In the genomic region with DNA sequence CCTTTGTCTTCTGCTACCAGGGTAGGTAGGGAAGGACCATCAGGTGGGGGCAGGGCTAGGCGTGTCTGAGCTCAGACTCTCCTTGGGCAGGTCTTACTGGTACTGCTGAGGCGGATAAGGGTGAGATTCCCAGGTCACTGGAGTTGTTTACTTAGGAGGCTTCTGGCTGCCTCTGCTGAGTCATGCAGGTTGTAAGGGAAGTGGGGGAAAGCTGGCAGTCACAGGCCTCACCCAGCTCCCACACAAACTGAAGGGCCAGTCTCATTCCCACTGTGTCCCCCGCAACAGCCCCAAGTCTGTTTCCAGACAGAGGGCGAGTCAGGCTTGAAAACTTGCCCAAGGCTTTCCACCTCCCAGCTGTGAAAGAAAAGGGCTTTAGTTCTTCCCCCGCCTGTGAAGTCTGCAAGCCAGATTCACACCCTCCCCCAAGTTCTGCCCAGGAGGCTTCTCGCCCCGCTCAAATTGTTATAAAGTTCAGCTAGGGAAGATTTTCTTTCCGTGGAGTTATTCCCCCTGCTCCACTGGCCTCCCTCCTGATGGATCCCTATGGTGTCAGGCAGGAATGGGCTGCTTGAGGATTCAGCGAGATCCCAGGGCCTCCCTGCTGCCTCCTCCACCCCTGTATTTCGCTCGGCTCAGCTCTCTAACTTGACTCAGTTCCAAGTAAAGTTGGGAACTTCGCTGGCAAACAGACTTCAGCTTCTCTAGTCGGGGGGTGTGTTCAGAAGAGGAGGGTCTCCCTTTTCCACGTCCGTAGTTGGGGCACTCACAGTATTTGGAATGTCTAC, we compare ENCODE assay signal across 10 cellular contexts.
DNase-seq lines count a peak whose midpoint lies in the region; ATAC-seq and TF ChIP-seq lines count a peak whose summit lies in the region.
"Had no signal": no experiment of that assay in that cellular context is flagged by ENCODE, and none has a peak within 500 bp of the region (broad histone marks: within the 10 kb centered on the region; RNA-seq: fewer than 3 reads in every experiment).

No MANE protein-coding gene starts in this region.

- BruUV-seq in PC-3 (replicated peaks; lab: Mats Ljungman, UMichigan) = no TSS peak

- H3K36me3 ChIP-seq in GM23248 (ENCODE audit: low read depth) (no peaks in the 10 kb centered on the region), PC-3 (ENCODE audit: low read depth, low read length) (no peaks in the 10 kb centered on the region), mucosa of descending colon (ENCODE audit: low read depth) (no peaks in the 10 kb centered on the region)

- no peaks in the 10 kb centered on the region for H3K27me3 ChIP-seq in GM23248 (replicated peaks; ENCODE audit: insufficient read depth)
- no peaks in the 10 kb centered on the region for H3K27me3 ChIP-seq in PC-3 (ENCODE audit: low read length)
- H3K27me3 ChIP-seq in dorsolateral prefrontal cortex = no peaks in the 10 kb centered on the region

- CTCF ChIA-PET in PC-3 (lab: Charles Lee) = no interaction called here

- H3K9ac ChIP-seq in GM23248 = no peak overlapping the region
- H3K9ac ChIP-seq in PC-3 (ENCODE audit: low read length) = peak overlapping the region; percentile 51

- H2AFZ ChIP-seq in GM23248 = no peak overlapping the region
- peak overlapping the region; percentile 64; the same call in 1 of the 2 replicates for H2AFZ ChIP-seq in PC-3 (ENCODE audit: low read length)

- H3F3A ChIP-seq in GM23248 (ENCODE audit: insufficient read depth) (no peaks in the 10 kb centered on the region), PC-3 (ENCODE audit: low read length, unreplicated experiment) (no peaks in the 10 kb centered on the region)

- H3K9me3 ChIP-seq in GM23248 (ENCODE audit: low read depth) (no peaks in the 10 kb centered on the region), PC-3 (ENCODE audit: low read length) (no peaks in the 10 kb centered on the region), mucosa of descending colon (no peaks in the 10 kb centered on the region)

- H3K27ac ChIP-seq in GM23248 (no peak overlapping the region), PC-3 (ENCODE audit: low read length) (peak overlapping the region; percentile 81), dorsolateral prefrontal cortex (no peak overlapping the region)

- TF ChIP-seq CTCF in PC-3 (conservative IDR thresholded peaks at IDR 0.05; ENCODE audit: low read depth, low read length) (no peak), dorsolateral prefrontal cortex (IDR thresholded peaks at IDR 0.05 in 54 of 56, conservative IDR thresholded peaks at IDR 0.05 in 2 of 56; ENCODE audit: low read depth in 1 of 56, partially characterized antibody in 56 of 56) (no peak), mucosa of descending colon (IDR thresholded peaks at IDR 0.05) (no peak)

- ATAC-seq in PC-3 (peak; percentile 66), mucosa of descending colon (peak; percentile 40), HG02840 (IDR thresholded peaks at IDR 0.05; ENCODE audit: low FRiP score, unreplicated experiment) (no peak)
- ATAC-seq: T-helper 17 cell had no signal

- WGBS in GM23248 (ENCODE audit: low coverage in 1 of 2, low lambda C conversion rate in 2 of 2, missing lambda C conversion rate in 2 of 2), 2 experiments = 13 to 19% methylated on average over 15 of the region's 15 CpGs

- H4K20me1 ChIP-seq in GM23248 (ENCODE audit: insufficient read depth) (no peaks in the 10 kb centered on the region), PC-3 (ENCODE audit: low read length) (no peaks in the 10 kb centered on the region)

- no peaks in the 10 kb centered on the region for H3K79me2 ChIP-seq in GM23248 (ENCODE audit: insufficient read depth)
- H3K79me2 ChIP-seq in PC-3 (ENCODE audit: low read length) = no peaks in the 10 kb centered on the region

- POLR2A ChIA-PET in PC-3 (lab: Charles Lee; ENCODE audit: unreplicated experiment) = interaction anchor here (0.5 to 0.7 kb wide), 2 partner anchors 30 to 703 kb away, joined by 3 to 4 read pairs; no protein-coding TSS in a partner anchor

- H3K9me2 ChIP-seq in GM23248 (ENCODE audit: insufficient read depth) (no peaks in the 10 kb centered on the region), PC-3 (replicated peaks; ENCODE audit: low read length) (no peaks in the 10 kb centered on the region)

- H3K4me3 ChIP-seq in GM23248 (no peak overlapping the region), PC-3 (ENCODE audit: low read length) (no peak overlapping the region), dorsolateral prefrontal cortex (no peak overlapping the region), mucosa of descending colon (no peak overlapping the region)

- DNase-seq in GM23248 = peak; percentile 2
- DNase-seq in PC-3 = peak; percentile 74
- DNase-seq in dorsolateral prefrontal cortex = peak in 7 of 10 donors; percentile 5 to 48 (median 32)
- DNase-seq in mucosa of descending colon = peak; percentile 4 to 37 (median 15)
- no peak for DNase-seq in Ammon's horn (ENCODE audit: low spot score)
- no peak for DNase-seq in stimulated activated CD4-positive, alpha-beta T cell treated with anti-CD3 and anti-CD28 coated beads, Interleukin-4, amount 100 ng/mL, for 1 hour
- no peak for DNase-seq in effector CD8-positive, alpha-beta T cell (lab: John Stamatoyannopoulos, UW)
- DNase-seq: DMS79, T-helper 17 cell had no signal

- H3K4me2 ChIP-seq in GM23248 (ENCODE audit: unreplicated experiment) (no peak overlapping the region), PC-3 (ENCODE audit: low read length) (peak overlapping the region; percentile 59)

- H3K4me1 ChIP-seq in GM23248 (ENCODE audit: insufficient read depth) = no peaks in the 10 kb centered on the region
- H3K4me1 ChIP-seq in PC-3 (ENCODE audit: insufficient read depth, low read length) = peaks cover 36% of the 10 kb centered on the region
- H3K4me1 ChIP-seq in mucosa of descending colon (ENCODE audit: low read depth) = no peaks in the 10 kb centered on the region

- intact Hi-C loops in PC-3 (cut with micrococcal nuclease) = no loop called here
- intact Hi-C loops in dorsolateral prefrontal cortex (cut with DNase I) = no loop called here
- intact Hi-C loops in mucosa of descending colon (cut with DNase I, micrococcal nuclease) = no loop called here

- in situ Hi-C loops in GM23248 (cut with MboI) = no loop called here

Comparison
In these comparisons a context has a peak if more than half of its experiments do, and no peak if none do; other contexts are left out.
1. DNase-seq: peak in GM23248 (single experiment), PC-3 (single experiment), dorsolateral prefrontal cortex (7 of 10) and mucosa of descending colon (3 of 3); none in Ammon's horn (single experiment), stimulated activated CD4-positive, alpha-beta T cell treated with anti-CD3 and anti-CD28 coated beads, Interleukin-4, amount 100 ng/mL, for 1 hour (single experiment) and effector CD8-positive, alpha-beta T cell (single experiment).